ENCODE assay signal across 21 cellular contexts in genomic region chr9:113148996-113149960, GRCh38. TPM values are rescaled to one million over a fixed set of nuclear protein-coding genes. Genes with fewer than 3 reads are reported as not detected.
A peak's percentile ranks its signal among the peaks of the same experiment; 100 is the strongest.
DNase-seq lines count a peak whose midpoint lies in the region; TF ChIP-seq lines count a peak whose summit lies in the region.
"Had no signal": no experiment of that assay in that cellular context is flagged by ENCODE, and none has a peak within 500 bp of the region (broad histone marks: within the 10 kb centered on the region; RNA-seq: fewer than 3 reads in every experiment).

No MANE protein-coding gene starts in this region.

- H3K4me3 ChIP-seq in NB4 (ENCODE audit: low read depth, low read length) (no peak overlapping the region), spleen (no peak overlapping the region)
- H3K4me3 ChIP-seq: lung, prostate gland had no signal

- H3K27ac ChIP-seq in angular gyrus (ENCODE audit: low read depth, low read length) (peak overlapping the region; percentile 33), spleen (peak overlapping the region in 5 of 8 donors; percentile 33 to 96 (median 43))
- H3K27ac ChIP-seq: ascending aorta, GM23248, prostate gland had no signal

- H3K9me3 ChIP-seq in spleen, result no peaks in the 10 kb centered on the region
- H3K9me3 ChIP-seq: ascending aorta, prostate gland had no signal

- H3K36me3 ChIP-seq in spleen, result peaks cover 0 to 5% (median 0%) of the 10 kb centered on the region in 6 donors
- H3K36me3 ChIP-seq: ascending aorta, prostate gland had no signal

- intact Hi-C loops in spleen (cut with DNase I; ENCODE audit: low total_unique reads), result no loop called here

- DNase-seq in SIG-M5 treated with dmso at 0.1 percent for 504 hours (lab: John Stamatoyannopoulos, UW; ENCODE audit: unreplicated experiment) (peak; percentile 45), SIG-M5 (lab: John Stamatoyannopoulos, UW) (no peak), NB4 (ENCODE audit: low read depth) (peak; percentile 22), spleen (no peak), dermis blood vessel endothelial cell (no peak), GM19240 (ENCODE audit: insufficient read length, low spot score) (no peak), hippocampal formation (lab: John Stamatoyannopoulos, UW) (no peak)
- DNase-seq: 8988T; activated CD4-positive, alpha-beta T cell treated with anti-CD3 and anti-CD28 coated beads for 48 hours; GM23248; HFFc6; Karpas-422; kidney; NCI-H1092; NCI-H187; NCI-H69; trophoblast cell had no signal

- peaks cover 0 to 55% (median 31%) of the 10 kb centered on the region in 6 donors for H3K4me1 ChIP-seq in spleen
- H3K4me1 ChIP-seq: prostate gland had no signal

- TF ChIP-seq CTCF in NB4 (IDR thresholded peaks at IDR 0.05; ENCODE audit: low read depth, low read length), result no peak
- no peak for TF ChIP-seq CTCF in spleen (IDR thresholded peaks at IDR 0.05 in 8 of 11, conservative IDR thresholded peaks at IDR 0.05 in 3 of 11)

- TF ChIP-seq POLR2A in NB4 (IDR thresholded peaks at IDR 0.05; ENCODE audit: extremely low read depth, insufficient read length) (no peak), spleen (IDR thresholded peaks at IDR 0.05) (no peak)

- peaks cover 0 to 10% (median 0%) of the 10 kb centered on the region in 7 donors for H3K27me3 ChIP-seq in spleen (replicated peaks in 1 of 7)
- H3K27me3 ChIP-seq: ascending aorta had no signal

- WGBS in spleen, 5 donors, result 85 to 94% (median 89%) methylated on average over 13 to 14 of the region's 14 CpGs

RNA-seq across cellular contexts. Expression of gene SLC31A2, which starts 1.5 kb away (rescaled TPM):
- total RNA-seq in spleen, result 10 to 100 TPM; 30.8 to 97.3 (median 58.5) TPM
- 10 to 100 TPM in 2 of 3 donors, 1 to 10 TPM in 1; 7.7 to 13.5 (median 12.4) TPM for polyA plus RNA-seq in spleen
- total RNA-seq in dermis blood vessel endothelial cell, result 4.2 and 7.3 TPM in 2 replicates

Comparison
In these comparisons a context has a peak if more than half of its experiments do, and no peak if none do; other contexts are left out.
1. DNase-seq: peak in SIG-M5 treated with dmso at 0.1 percent for 504 hours (single experiment) and NB4 (single experiment); none in SIG-M5 (single experiment), spleen (single experiment), dermis blood vessel endothelial cell (single experiment), GM19240 (single experiment) and hippocampal formation (0 of 2).